In the genomic region with DNA sequence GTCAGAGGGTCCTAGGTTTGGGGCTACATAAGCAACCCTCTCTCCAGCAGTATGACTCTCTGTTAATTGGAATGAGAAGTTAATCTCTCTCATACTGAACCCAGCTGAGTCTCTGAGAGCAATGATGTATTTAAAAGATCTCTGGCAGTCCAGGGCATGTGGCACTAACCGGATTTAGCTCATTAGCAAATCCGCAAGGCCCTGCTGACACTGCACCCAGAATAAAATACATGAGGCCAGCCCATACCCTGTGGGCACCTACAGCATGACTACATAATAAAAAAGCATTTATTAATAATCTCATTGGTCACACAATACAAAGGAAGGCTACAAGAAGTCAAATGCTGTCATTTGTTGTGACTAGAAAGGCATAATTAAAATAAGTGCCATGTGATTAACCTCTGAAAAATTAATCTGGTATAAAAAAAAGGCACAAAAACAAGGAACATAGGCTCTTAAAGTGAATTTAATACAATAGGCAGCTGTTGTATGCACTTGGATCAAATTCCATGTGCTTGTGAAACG, we compare ENCODE assay signal across 16 cellular contexts.
DNase-seq lines count a peak whose midpoint lies in the region; TF ChIP-seq lines count a peak whose summit lies in the region.
"Had no signal": no experiment of that assay in that cellular context is flagged by ENCODE, and none has a peak within 500 bp of the region (broad histone marks: within the 10 kb centered on the region; RNA-seq: fewer than 3 reads in every experiment).

No MANE protein-coding gene starts in this region.

- peaks cover 2% of the 10 kb centered on the region for H3K9me3 Mint-ChIP-seq in endodermal cell
- H3K9me3 Mint-ChIP-seq: T-cell had no signal

- no peaks in the 10 kb centered on the region for H3K4me1 ChIP-seq in endodermal cell (ENCODE audit: control insufficient read depth, insufficient read depth, low read length)
- H3K4me1 ChIP-seq: BE2C had no signal

- H3K9ac ChIP-seq in endodermal cell (ENCODE audit: extremely low read depth, low read length, poor library complexity, severe bottlenecking), result no peak overlapping the region

- no peaks in the 10 kb centered on the region for H3K27me3 Mint-ChIP-seq in endodermal cell (ENCODE audit: insufficient read depth)
- H3K27me3 Mint-ChIP-seq: CD4-positive, alpha-beta memory T cell; T-cell had no signal

- DNase-seq in NCI-H1417 (lab: John Stamatoyannopoulos, UW) (peak in 2 of 3 experiments; percentile 49 to 88), NCI-H524 treated with DMSO at 0.1 percent for 48 hours (lab: John Stamatoyannopoulos, UW) (peak; percentile 100), endodermal cell (no peak), retinal pigment epithelial cell (ENCODE audit: low read depth) (peak; percentile 13), NOMO-1 (lab: John Stamatoyannopoulos, UW; ENCODE audit: unreplicated experiment in 2 of 2) (no peak)
- no peak for DNase-seq in stimulated activated CD4-positive, alpha-beta T cell treated with anti-CD3 and anti-CD28 coated beads, Interleukin-4, amount 100 ng/mL, for 4 hours
- no peak for DNase-seq in activated CD4-positive, alpha-beta T cell treated with anti-CD3 and anti-CD28 coated beads for 4 hours
- DNase-seq: BE2C; CD4-positive, alpha-beta memory T cell; DMS 273 treated with DMSO at 0.1 percent for 48 hours; KBM-7; NCI-H1930; NCI-H226; NCI-H774; T-cell had no signal

- H3K27ac ChIP-seq in endodermal cell (ENCODE audit: low read depth, low read length), result peak overlapping the region; percentile 59
- H3K27ac ChIP-seq: RWPE1 had no signal

- TF ChIP-seq CTCF in endodermal cell (conservative IDR thresholded peaks at IDR 0.05) (no peak), retinal pigment epithelial cell (conservative IDR thresholded peaks at IDR 0.05; ENCODE audit: low read depth, low read length) (no peak)

- WGBS in endodermal cell (ENCODE audit: insufficient coverage in 1 of 2, insufficient read length in 1 of 2), 2 experiments, result 80 to 82% methylated on average over 1 to 3 of the region's 3 CpGs

- no peaks in the 10 kb centered on the region for H3K36me3 ChIP-seq in endodermal cell (ENCODE audit: control insufficient read depth, insufficient read depth, low read length)
- H3K36me3 ChIP-seq: BE2C had no signal

- H3K9me3 ChIP-seq in endodermal cell (ENCODE audit: control insufficient read depth, low read length), result no peaks in the 10 kb centered on the region
- H3K9me3 ChIP-seq: BE2C had no signal

- no peaks in the 10 kb centered on the region for H3K36me3 Mint-ChIP-seq in endodermal cell (ENCODE audit: low read depth)
- H3K36me3 Mint-ChIP-seq: CD4-positive, alpha-beta memory T cell; T-cell had no signal

- no peak overlapping the region for H3K4me3 ChIP-seq in endodermal cell (ENCODE audit: low read length)
- H3K4me3 ChIP-seq in retinal pigment epithelial cell (ENCODE audit: low read length), result no peak overlapping the region

- no peak overlapping the region for H3K4me3 Mint-ChIP-seq in endodermal cell
- H3K4me3 Mint-ChIP-seq: CD4-positive, alpha-beta memory T cell; T-cell had no signal

- H3K27me3 ChIP-seq in endodermal cell (ENCODE audit: control insufficient read depth, insufficient read depth, low read length, poor library complexity, severe bottlenecking), result no peaks in the 10 kb centered on the region
- H3K27me3 ChIP-seq: BE2C had no signal

- H3K27ac Mint-ChIP-seq in endodermal cell, result no peak overlapping the region
- H3K27ac Mint-ChIP-seq: T-cell had no signal

- H3K4me1 Mint-ChIP-seq in endodermal cell, result no peaks in the 10 kb centered on the region
- H3K4me1 Mint-ChIP-seq: CD4-positive, alpha-beta memory T cell; T-cell had no signal

Comparison
In these comparisons a context has a peak if more than half of its experiments do, and no peak if none do; other contexts are left out.
1. DNase-seq: peak in NCI-H1417 (2 of 3), NCI-H524 treated with DMSO at 0.1 percent for 48 hours (single experiment) and retinal pigment epithelial cell (single experiment); none in endodermal cell (single experiment), NOMO-1 (0 of 2), stimulated activated CD4-positive, alpha-beta T cell treated with anti-CD3 and anti-CD28 coated beads, Interleukin-4, amount 100 ng/mL, for 4 hours (0 of 2) and activated CD4-positive, alpha-beta T cell treated with anti-CD3 and anti-CD28 coated beads for 4 hours (0 of 2).